ENCODE assay signal across 15 cellular contexts in the genomic region with DNA sequence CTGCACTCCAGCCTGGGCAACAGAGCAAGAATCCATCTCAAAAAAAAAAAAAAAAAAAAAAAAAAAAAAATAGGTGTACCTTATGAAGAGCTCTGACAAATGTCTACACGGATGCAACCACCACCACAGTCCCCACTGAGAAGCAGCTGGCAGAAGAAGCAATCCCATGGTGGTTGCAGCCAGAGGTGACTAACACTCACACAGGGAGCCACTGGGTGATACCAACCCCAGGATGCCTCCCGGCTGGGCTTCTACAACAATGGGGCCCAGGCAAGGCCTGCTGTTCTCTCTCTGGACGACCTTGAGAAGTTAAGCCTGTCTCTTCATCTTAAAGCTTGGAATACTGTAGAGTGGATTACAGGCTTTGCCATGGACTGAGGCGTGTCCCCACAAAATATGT.
DNase-seq lines count a peak whose midpoint lies in the region; ATAC-seq and TF ChIP-seq lines count a peak whose summit lies in the region.
"Had no signal": no experiment of that assay in that cellular context is flagged by ENCODE, and none has a peak within 500 bp of the region (broad histone marks: within the 10 kb centered on the region; RNA-seq: fewer than 3 reads in every experiment).

No MANE protein-coding gene starts in this region.

- no peak overlapping the region for H3K4me3 ChIP-seq in HEK293 (ENCODE audit: low read depth, low read length)
- no peak overlapping the region for H3K4me3 ChIP-seq in stomach
- H3K4me3 ChIP-seq: HAP-1 had no signal

- DNase-seq in MV-4-11 (lab: John Stamatoyannopoulos, UW) (peak; percentile 3), glutamatergic neuron (no peak), stomach (peak; percentile 22), immature natural killer cell (no peak)
- DNase-seq: CD4-positive, alpha-beta memory T cell; DMS79; NCI-H1092 treated with DMSO at 0.1 percent for 48 hours; NCI-H2081 treated with DMSO at 0.1 percent for 48 hours; NCI-H510A treated with DMSO at 0.1 percent for 48 hours; SHP77 treated with DMSO at 0.1 percent for 48 hours had no signal

- no peak overlapping the region for H3K4me3 Mint-ChIP-seq in glutamatergic neuron (ENCODE audit: unreplicated experiment)
- H3K4me3 Mint-ChIP-seq in immature natural killer cell: no peak overlapping the region
- H3K4me3 Mint-ChIP-seq: B cell; CD4-positive, alpha-beta memory T cell had no signal

- WGBS in stomach, 5 donors: 90 to 96% (median 93%) methylated on average over 4 of the region's 4 CpGs

- no peak for TF ChIP-seq POLR2A in stomach (IDR thresholded peaks at IDR 0.05)

- H3K27ac ChIP-seq in HEK293 (ENCODE audit: extremely low read depth, low read depth, low read length) (no peak overlapping the region), stomach (no peak overlapping the region)

- CTCF ChIA-PET in HEK293 (lab: Yijun Ruan, JAX): no interaction called here

- H3K4me1 ChIP-seq in HEK293 (ENCODE audit: control insufficient read depth, insufficient read depth, low read length) (peaks cover 7% of the 10 kb centered on the region; the same call in 1 of the 2 replicates), stomach (peaks cover 20 to 46% (median 33%) of the 10 kb centered on the region in 4 donors)
- H3K4me1 ChIP-seq: HAP-1 had no signal

- TF ChIP-seq EP300 in stomach (IDR thresholded peaks at IDR 0.05): no peak

- H3K9me3 ChIP-seq in HEK293 (ENCODE audit: control insufficient read depth, insufficient read depth, low read depth, low read length) (no peaks in the 10 kb centered on the region), stomach (no peaks in the 10 kb centered on the region)
- H3K9me3 ChIP-seq: HAP-1 had no signal

- H3K36me3 ChIP-seq in HEK293 (ENCODE audit: control insufficient read depth in 2 of 2, insufficient read depth in 1 of 2, low read length in 2 of 2): no peaks in the 10 kb centered on the region
- no peaks in the 10 kb centered on the region for H3K36me3 ChIP-seq in stomach
- H3K36me3 ChIP-seq: HAP-1 had no signal

- no peak for ATAC-seq in GM21515 (IDR thresholded peaks at IDR 0.05; ENCODE audit: unreplicated experiment)
- ATAC-seq in HG03280 (IDR thresholded peaks at IDR 0.05; ENCODE audit: unreplicated experiment): no peak

- TF ChIP-seq CTCF in HEK293 (tag by site-specific recombination; IDR thresholded peaks at IDR 0.05) (no peak), glutamatergic neuron (IDR thresholded peaks at IDR 0.05; ENCODE audit: partially characterized antibody, unreplicated experiment) (no peak), stomach (IDR thresholded peaks at IDR 0.05) (no peak)

- POLR2A ChIA-PET in HEK293 (lab: Yijun Ruan, JAX): interaction anchor here (0.6 to 0.7 kb wide), 2 partner anchors 16 to 98 kb away, joined by 3 to 4 read pairs; no protein-coding TSS in a partner anchor

- H3K4me1 Mint-ChIP-seq in glutamatergic neuron (ENCODE audit: low read depth, unreplicated experiment) (peaks cover 55% of the 10 kb centered on the region), immature natural killer cell (peaks cover 0 to 5% of the 10 kb centered on the region in 2 donors)

- no peaks in the 10 kb centered on the region for H3K27me3 ChIP-seq in stomach

- H3K9me3 Mint-ChIP-seq in glutamatergic neuron (ENCODE audit: unreplicated experiment) (peaks cover 11% of the 10 kb centered on the region), immature natural killer cell (no peaks in the 10 kb centered on the region)
- H3K9me3 Mint-ChIP-seq: CD4-positive, alpha-beta memory T cell had no signal

- H3K27ac Mint-ChIP-seq in glutamatergic neuron (ENCODE audit: unreplicated experiment): peak overlapping the region; percentile 15
- no peak overlapping the region for H3K27ac Mint-ChIP-seq in immature natural killer cell
- H3K27ac Mint-ChIP-seq: B cell had no signal

- peaks cover 2% of the 10 kb centered on the region for H3K27me3 Mint-ChIP-seq in glutamatergic neuron (ENCODE audit: unreplicated experiment)
- peaks cover 4 to 14% (median 9%) of the 10 kb centered on the region in 3 donors for H3K27me3 Mint-ChIP-seq in immature natural killer cell (ENCODE audit: low read depth in 3 of 3)

- H3K36me3 Mint-ChIP-seq in glutamatergic neuron (ENCODE audit: unreplicated experiment): peaks cover 6% of the 10 kb centered on the region
- H3K36me3 Mint-ChIP-seq in immature natural killer cell: no peaks in the 10 kb centered on the region
- H3K36me3 Mint-ChIP-seq: CD4-positive, alpha-beta memory T cell had no signal

- intact Hi-C loops in stomach (cut with DNase I; ENCODE audit: low total_unique reads): no loop called here

TF ChIP-seq in HEK293, 187 proteins besides CTCF, POLR2A, EP300 and RAD21:
- TF ChIP-seq ZBTB48 (tag by site-specific recombination; IDR thresholded peaks at IDR 0.05) (no peak), ZIC2 (tag by site-specific recombination; IDR thresholded peaks at IDR 0.05) (peak; percentile 94)
- TF ChIP-seq, protein P1, sequence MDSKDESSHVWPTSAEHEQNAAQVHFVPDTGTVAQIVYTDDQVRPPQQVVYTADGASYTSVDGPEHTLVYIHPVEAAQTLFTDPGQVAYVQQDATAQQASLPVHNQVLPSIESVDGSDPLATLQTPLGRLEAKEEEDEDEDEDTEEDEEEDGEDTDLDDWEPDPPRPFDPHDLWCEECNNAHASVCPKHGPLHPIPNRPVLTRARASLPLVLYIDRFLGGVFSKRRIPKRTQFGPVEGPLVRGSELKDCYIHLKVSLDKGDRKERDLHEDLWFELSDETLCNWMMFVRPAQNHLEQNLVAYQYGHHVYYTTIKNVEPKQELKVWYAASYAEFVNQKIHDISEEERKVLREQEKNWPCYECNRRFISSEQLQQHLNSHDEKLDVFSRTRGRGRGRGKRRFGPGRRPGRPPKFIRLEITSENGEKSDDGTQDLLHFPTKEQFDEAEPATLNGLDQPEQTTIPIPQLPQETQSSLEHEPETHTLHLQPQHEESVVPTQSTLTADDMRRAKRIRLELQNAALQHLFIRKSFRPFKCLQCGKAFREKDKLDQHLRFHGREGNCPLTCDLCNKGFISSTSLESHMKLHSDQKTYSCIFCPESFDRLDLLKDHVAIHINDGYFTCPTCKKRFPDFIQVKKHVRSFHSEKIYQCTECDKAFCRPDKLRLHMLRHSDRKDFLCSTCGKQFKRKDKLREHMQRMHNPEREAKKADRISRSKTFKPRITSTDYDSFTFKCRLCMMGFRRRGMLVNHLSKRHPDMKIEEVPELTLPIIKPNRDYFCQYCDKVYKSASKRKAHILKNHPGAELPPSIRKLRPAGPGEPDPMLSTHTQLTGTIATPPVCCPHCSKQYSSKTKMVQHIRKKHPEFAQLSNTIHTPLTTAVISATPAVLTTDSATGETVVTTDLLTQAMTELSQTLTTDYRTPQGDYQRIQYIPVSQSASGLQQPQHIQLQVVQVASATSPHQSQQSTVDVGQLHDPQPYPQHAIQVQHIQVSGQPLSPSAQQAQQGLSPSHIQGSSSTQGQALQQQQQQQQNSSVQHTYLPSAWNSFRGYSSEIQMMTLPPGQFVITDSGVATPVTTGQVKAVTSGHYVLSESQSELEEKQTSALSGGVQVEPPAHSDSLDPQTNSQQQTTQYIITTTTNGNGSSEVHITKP (tag by site-specific recombination; IDR thresholded peaks at IDR 0.05): peak; percentile 48; the same call in 1 of the 2 replicates

Comparison
In these comparisons a context has a peak if more than half of its experiments do, and no peak if none do; other contexts are left out.
1. DNase-seq: peak in MV-4-11 (single experiment) and stomach (single experiment); none in glutamatergic neuron (single experiment) and immature natural killer cell (0 of 3).